Comparison of ENCODE assay signal across 1 cellular context in the genomic region with DNA sequence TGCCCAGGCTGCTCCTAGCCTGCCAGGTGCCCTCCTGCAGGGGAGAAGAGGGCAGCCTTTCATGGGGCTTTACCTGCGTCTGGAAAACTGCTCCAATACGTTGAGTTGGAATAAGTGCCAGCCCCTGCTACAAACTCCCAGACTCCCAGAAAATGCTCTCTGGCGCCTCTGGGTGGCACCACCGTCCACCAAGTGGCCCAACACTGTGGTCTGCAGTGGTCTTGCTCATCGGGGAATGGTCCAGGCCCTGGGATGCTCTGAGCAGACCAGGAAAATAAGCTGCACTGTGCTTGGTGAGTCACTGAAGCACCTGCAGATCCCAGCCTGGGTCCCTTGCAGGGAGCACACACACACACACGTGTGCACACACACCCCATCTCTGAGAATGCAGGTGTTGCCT.
TF ChIP-seq lines count a peak whose summit lies in the region.

No MANE protein-coding gene starts in this region.

TF ChIP-seq in endothelial cell of umbilical vein, 7 proteins besides CTCF, POLR2A, EP300 and RAD21:
- TF ChIP-seq FOS (IDR thresholded peaks at IDR 0.05; ENCODE audit: borderline replicate concordance, insufficient read depth, low read length) (no peak), JUN (IDR thresholded peaks at IDR 0.05; ENCODE audit: borderline replicate concordance, insufficient read depth, insufficient read length, low read depth) (no peak), MYC (IDR thresholded peaks at IDR 0.05; ENCODE audit: low read depth, low read length) (no peak), POLR2AphosphoS5 (IDR thresholded peaks at IDR 0.05; ENCODE audit: insufficient read depth, low read depth, low read length) (no peak), GATA2 (IDR thresholded peaks at IDR 0.05; ENCODE audit: insufficient read depth, insufficient read length, low read depth, low read length) (no peak), EZH2 (IDR thresholded peaks at IDR 0.05; ENCODE audit: borderline replicate concordance, low read depth, low read length, severe bottlenecking) (no peak)
- TF ChIP-seq, protein P1, sequence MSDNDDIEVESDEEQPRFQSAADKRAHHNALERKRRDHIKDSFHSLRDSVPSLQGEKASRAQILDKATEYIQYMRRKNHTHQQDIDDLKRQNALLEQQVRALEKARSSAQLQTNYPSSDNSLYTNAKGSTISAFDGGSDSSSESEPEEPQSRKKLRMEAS (IDR thresholded peaks at IDR 0.05; ENCODE audit: insufficient read depth, insufficient read length) = no peak
TF ChIP-seq in endothelial cell of umbilical vein: peak in this region for 0.
